In the genomic region with DNA sequence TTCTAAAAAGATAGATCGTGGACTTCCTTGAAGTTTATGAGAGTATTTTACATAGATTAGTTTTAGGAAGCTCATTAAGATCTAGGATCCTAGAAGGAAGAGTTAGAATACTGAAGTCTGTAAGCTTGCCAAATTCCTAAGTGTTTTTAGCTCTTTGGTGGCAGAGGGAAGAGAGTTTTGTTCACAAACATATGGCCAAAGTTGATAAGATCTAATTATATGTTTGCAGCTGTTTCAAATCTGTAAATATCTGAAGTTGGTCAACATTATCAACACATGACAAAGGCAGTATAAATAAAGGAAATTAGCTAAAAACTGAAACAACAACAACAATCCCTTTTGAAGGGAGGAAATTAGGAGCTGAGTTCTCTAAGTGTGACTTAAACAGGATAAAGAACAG, we compare ENCODE assay signal across 17 cellular contexts.
DNase-seq lines count a peak whose midpoint lies in the region; ATAC-seq and TF ChIP-seq lines count a peak whose summit lies in the region.
"Had no signal": no experiment of that assay in that cellular context is flagged by ENCODE, and none has a peak within 500 bp of the region (broad histone marks: within the 10 kb centered on the region; RNA-seq: fewer than 3 reads in every experiment).

No MANE protein-coding gene starts in this region.

- peak; percentile 15 for DNase-seq in LNCaP clone FGC (ENCODE audit: low read depth)
- peak; percentile 42 for DNase-seq in NCI-H82 treated with DMSO at 0.1 percent for 48 hours (lab: John Stamatoyannopoulos, UW; ENCODE audit: unreplicated experiment)
- DNase-seq in glomerular endothelial cell (ENCODE audit: extremely low read depth, low read depth, low spot score): peak; percentile 16
- DNase-seq in progenitor cell of endocrine pancreas (ENCODE audit: low spot score, unreplicated experiment): no peak
- no peak for DNase-seq in type B pancreatic cell (ENCODE audit: extremely low spot score, unreplicated experiment)
- no peak for DNase-seq in NCI-H2029 treated with DMSO at 0.1 percent for 48 hours (lab: John Stamatoyannopoulos, UW)
- no peak for DNase-seq in NCI-H748 treated with DMSO at 0.1 percent for 48 hours (lab: John Stamatoyannopoulos, UW)
- DNase-seq: CD4-positive, CD25-positive, alpha-beta regulatory T cell; DMS79 treated with DMSO at 0.1 percent for 48 hours; KG1; NCI-H1092 treated with DMSO at 0.1 percent for 48 hours; NCI-H2081; NCI-H446; NCI-H69 had no signal

- H3K9me3 Mint-ChIP-seq in progenitor cell of endocrine pancreas (ENCODE audit: low read depth) (no peaks in the 10 kb centered on the region), type B pancreatic cell (no peaks in the 10 kb centered on the region)

- no peak overlapping the region for H3K4me3 ChIP-seq in LNCaP clone FGC (ENCODE audit: low read depth, low read length)

- H3K4me3 Mint-ChIP-seq in progenitor cell of endocrine pancreas (ENCODE audit: low read depth) (no peak overlapping the region), type B pancreatic cell (no peak overlapping the region)
- H3K4me3 Mint-ChIP-seq: CD4-positive, CD25-positive, alpha-beta regulatory T cell had no signal

- no peaks in the 10 kb centered on the region for H3K36me3 Mint-ChIP-seq in progenitor cell of endocrine pancreas (ENCODE audit: insufficient read depth)
- no peaks in the 10 kb centered on the region for H3K36me3 Mint-ChIP-seq in type B pancreatic cell
- H3K36me3 Mint-ChIP-seq: CD4-positive, CD25-positive, alpha-beta regulatory T cell had no signal

- peak overlapping the region; percentile 7 for H3K27ac Mint-ChIP-seq in progenitor cell of endocrine pancreas
- H3K27ac Mint-ChIP-seq in type B pancreatic cell: no peak overlapping the region
- H3K27ac Mint-ChIP-seq: CD4-positive, CD25-positive, alpha-beta regulatory T cell had no signal

- ATAC-seq in GM21737 (IDR thresholded peaks at IDR 0.05; ENCODE audit: unreplicated experiment): no peak
- ATAC-seq: HCT116, Panc1 had no signal

- H3K27me3 Mint-ChIP-seq in progenitor cell of endocrine pancreas: peaks cover 7% of the 10 kb centered on the region
- no peaks in the 10 kb centered on the region for H3K27me3 Mint-ChIP-seq in type B pancreatic cell
- H3K27me3 Mint-ChIP-seq: CD4-positive, CD25-positive, alpha-beta regulatory T cell had no signal

- no peak for TF ChIP-seq CTCF in LNCaP clone FGC (IDR thresholded peaks at IDR 0.05; ENCODE audit: control insufficient read depth, extremely low read depth, insufficient read depth)
- TF ChIP-seq CTCF in progenitor cell of endocrine pancreas (IDR thresholded peaks at IDR 0.05; ENCODE audit: unreplicated experiment): no peak
- TF ChIP-seq CTCF in type B pancreatic cell (conservative IDR thresholded peaks at IDR 0.05): no peak

- H3K4me1 Mint-ChIP-seq in progenitor cell of endocrine pancreas (ENCODE audit: low read depth) (no peaks in the 10 kb centered on the region), type B pancreatic cell (ENCODE audit: unreplicated experiment) (no peaks in the 10 kb centered on the region)
- H3K4me1 Mint-ChIP-seq: CD4-positive, CD25-positive, alpha-beta regulatory T cell had no signal

Comparison
In these comparisons a context has a peak if more than half of its experiments do, and no peak if none do; other contexts are left out.
1. DNase-seq: peak in LNCaP clone FGC (single experiment), NCI-H82 treated with DMSO at 0.1 percent for 48 hours (single experiment) and glomerular endothelial cell (single experiment); none in progenitor cell of endocrine pancreas (single experiment), type B pancreatic cell (single experiment), NCI-H2029 treated with DMSO at 0.1 percent for 48 hours (single experiment) and NCI-H748 treated with DMSO at 0.1 percent for 48 hours (single experiment).